ENCODE assay signal across 26 cellular contexts in the genomic region with DNA sequence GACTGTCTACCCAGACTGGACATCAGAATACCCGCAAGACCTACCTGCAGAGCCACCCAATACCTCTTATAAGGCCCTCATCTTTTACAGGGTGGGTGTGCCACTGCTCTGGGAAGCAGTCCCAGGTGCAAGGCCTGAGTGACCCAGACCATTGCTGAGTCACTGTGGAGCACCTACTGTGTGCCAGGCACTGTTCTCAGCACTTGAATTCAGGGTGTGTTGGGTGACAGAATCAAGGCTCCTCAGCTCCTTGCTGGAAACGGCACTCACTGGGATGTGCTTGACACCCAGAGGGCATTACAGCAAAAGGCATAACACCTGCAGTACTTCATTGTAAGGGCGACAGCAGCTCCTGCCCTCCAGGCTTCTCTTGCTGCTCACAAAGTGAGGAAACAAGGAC. TPM values are rescaled to one million over a fixed set of nuclear protein-coding genes. Genes with fewer than 3 reads are reported as not detected.
DNase-seq lines count a peak whose midpoint lies in the region; ATAC-seq, FAIRE-seq and TF ChIP-seq lines count a peak whose summit lies in the region.
"Had no signal": no experiment of that assay in that cellular context is flagged by ENCODE, and none has a peak within 500 bp of the region (broad histone marks: within the 10 kb centered on the region; RNA-seq: fewer than 3 reads in every experiment).

No MANE protein-coding gene starts in this region.

- H3K79me2 ChIP-seq in K562 (ENCODE audit: control insufficient read depth, insufficient read depth, low read length) = no peaks in the 10 kb centered on the region

- no peak for TF ChIP-seq RAD21 in K562 (CRISPR knock-in tag; conservative IDR thresholded peaks at IDR 0.05 in 1 of 2, IDR thresholded peaks at IDR 0.05 in 1 of 2)

- H3K36me3 ChIP-seq in left ventricle myocardium inferior (no peaks in the 10 kb centered on the region), K562 (ENCODE audit: control insufficient read depth, insufficient read depth, low read length) (no peaks in the 10 kb centered on the region), psoas muscle (ENCODE audit: insufficient read depth in 1 of 2, low read depth in 1 of 2) (no peaks in the 10 kb centered on the region)
- H3K36me3 ChIP-seq: SJSA1 had no signal

- no peak overlapping the region for H3K4me2 ChIP-seq in K562 (ENCODE audit: insufficient read depth, low read length)

- no peak overlapping the region for H3K9ac ChIP-seq in K562 (ENCODE audit: insufficient read depth in 1 of 2, low read depth in 2 of 2, low read length in 2 of 2)

- H4K20me1 ChIP-seq in K562 (replicated peaks; ENCODE audit: control insufficient read depth, insufficient read depth, low read length) = peaks cover 5% of the 10 kb centered on the region; the same call in 1 of the 2 replicates

- WGBS in K562 (ENCODE audit: insufficient coverage, low coverage, missing lambda C conversion rate) = 2% methylated on average over 3 of the region's 3 CpGs
- WGBS in psoas muscle, 3 donors = 55 to 82% (median 76%) methylated on average over 3 of the region's 3 CpGs

- no peak for TF ChIP-seq EP300 in K562 (IDR thresholded peaks at IDR 0.05; ENCODE audit: low read length)

- in situ Hi-C loops in K562 (cut with MboI) = no loop called here

- H3K4me1 ChIP-seq in left ventricle myocardium inferior = peaks cover 67% of the 10 kb centered on the region
- peaks cover 0 to 5% of the 10 kb centered on the region in 2 experiments; a peak in 2 of 5 replicates for H3K4me1 ChIP-seq in K562 (replicated peaks in 1 of 2; ENCODE audit: control insufficient read depth in 2 of 2, insufficient read depth in 2 of 2, low read length in 2 of 2)
- H3K4me1 ChIP-seq in psoas muscle = peaks cover 55% of the 10 kb centered on the region
- H3K4me1 ChIP-seq: Caco-2, SJSA1 had no signal

- no TSS peak for BruUV-seq in K562 (replicated peaks; lab: Mats Ljungman, UMichigan)

- CTCF ChIA-PET in K562 (lab: Yijun Ruan, JAX; ENCODE audit: low intra/inter-chr PET ratio) = no interaction called here

- peak overlapping the region; percentile 63 for H3K27ac ChIP-seq in left ventricle myocardium inferior (replicated peaks)
- no peak overlapping the region for H3K27ac ChIP-seq in K562 (ENCODE audit: extremely low read depth, low read depth, low read length)
- peak overlapping the region; percentile 98 for H3K27ac ChIP-seq in psoas muscle
- H3K27ac ChIP-seq: C4-2B, SJSA1 had no signal

- H3K9me3 ChIP-seq in left ventricle myocardium inferior (replicated peaks) (peaks cover 18% of the 10 kb centered on the region), K562 (replicated peaks; ENCODE audit: control insufficient read depth, insufficient read depth, low read depth, low read length) (no peaks in the 10 kb centered on the region), psoas muscle (no peaks in the 10 kb centered on the region)
- H3K9me3 ChIP-seq: SJSA1 had no signal

- DNase-seq in left ventricle myocardium inferior = no peak
- no peak for DNase-seq in Right ventricle myocardium superior
- DNase-seq in K562 (ENCODE audit: extremely low read depth in 1 of 4, low spot score in 3 of 4) = no peak
- DNase-seq in psoas muscle = no peak
- DNase-seq in T-helper 1 cell = no peak
- DNase-seq: Caco-2; CD8-positive, alpha-beta T cell; GOT3; HCEC 1CT; Karpas-422; NCI-H1092 treated with DMSO at 0.1 percent for 48 hours; NCI-H1436; NCI-H187; NCI-H2081 treated with DMSO at 0.1 percent for 48 hours; NCI-H2171; NCI-H226; NCI-H510A; NCI-H748 treated with DMSO at 0.1 percent for 48 hours; NK-92 treated with Interleukin-12 subunit alpha and Interleukin-12 subunit beta, amount 100 ng/mL, for 24 hours; PC-3 had no signal

- ATAC-seq in Right ventricle myocardium superior (ENCODE audit: poor library complexity) = no peak
- no peak for ATAC-seq in K562
- ATAC-seq in psoas muscle = no peak
- ATAC-seq in HG02759 (IDR thresholded peaks at IDR 0.05; ENCODE audit: unreplicated experiment) = no peak
- no peak for ATAC-seq in GM18861 (IDR thresholded peaks at IDR 0.05; ENCODE audit: unreplicated experiment)
- ATAC-seq: CD8-positive, alpha-beta T cell; PC-3 had no signal

- H3K4me3 ChIP-seq in left ventricle myocardium inferior (no peak overlapping the region), K562 (no peak overlapping the region), psoas muscle (no peak overlapping the region)
- H3K4me3 ChIP-seq: SJSA1 had no signal

- TF ChIP-seq POLR2A in K562 (conservative IDR thresholded peaks at IDR 0.05) = no peak

- TF ChIP-seq CTCF in left ventricle myocardium inferior (IDR thresholded peaks at IDR 0.05; ENCODE audit: borderline replicate concordance) (no peak), K562 (IDR thresholded peaks at IDR 0.05 in 2 of 3, conservative IDR thresholded peaks at IDR 0.05 in 1 of 3; ENCODE audit: insufficient read depth in 2 of 3, low read depth in 1 of 3, low read length in 3 of 3) (no peak), psoas muscle (IDR thresholded peaks at IDR 0.05) (no peak)

- no peak for FAIRE-seq in K562 (lab: Jason Lieb, UNC)
- FAIRE-seq: G401.6 had no signal

- POLR2A ChIA-PET in K562 (lab: Yijun Ruan, JAX) = interaction anchor here (1.2 kb wide), 1 partner anchor 11 kb away, joined by 4 read pairs; no protein-coding TSS in a partner anchor

- no peak overlapping the region for H2AFZ ChIP-seq in K562 (ENCODE audit: low read depth, low read length)

- H3K9me1 ChIP-seq in K562 (ENCODE audit: control insufficient read depth, insufficient read depth, low read length) = no peaks in the 10 kb centered on the region

- intact Hi-C loops in left ventricle myocardium inferior (cut with micrococcal nuclease) (no loop called here), Right ventricle myocardium superior (cut with DNase I) (no loop called here), K562 (cut with micrococcal nuclease) (no loop called here), psoas muscle (cut with DNase I) (no loop called here)

- H3K27me3 ChIP-seq in left ventricle myocardium inferior (ENCODE audit: low read depth) (peaks cover 4% of the 10 kb centered on the region), K562 (ENCODE audit: control insufficient read depth in 2 of 2, insufficient read depth in 2 of 2, low read length in 2 of 2) (peaks cover 23 to 48% of the 10 kb centered on the region in 2 experiments), psoas muscle (ENCODE audit: insufficient read depth in 3 of 3, low read length in 2 of 3) (no peaks in the 10 kb centered on the region)

TF ChIP-seq in K562, 482 proteins besides CTCF, POLR2A, EP300 and RAD21:
- no peak for TF ChIP-seq RBM17 (IDR thresholded peaks at IDR 0.05; ENCODE audit: borderline replicate concordance, low read depth, low read length)
- TF ChIP-seq NBN (IDR thresholded peaks at IDR 0.05; ENCODE audit: low read depth) = no peak
- TF ChIP-seq ZKSCAN1 (IDR thresholded peaks at IDR 0.05; ENCODE audit: low read depth, low read length) = peak; percentile 88; the same call in 1 of the 2 replicates

RNA-seq across cellular contexts. Expression of a gene that starts 7.1 kb away (rescaled TPM):
- total RNA-seq in left ventricle myocardium inferior = 98.0 TPM
- total RNA-seq in Right ventricle myocardium superior = 87.2 TPM
- total RNA-seq in K562 (2011; cell fraction: chromatin; rRNA removed; ENCODE audit: low replicate concordance) = 0.23 TPM in 1 of 2 replicates, not detected in the other
- total RNA-seq in K562 (2011; cell fraction: nucleolus; rRNA removed) = 0.26 and 0.50 TPM in 2 replicates
- total RNA-seq in K562 (2011; cell fraction: nucleoplasm; rRNA removed) = not detected in 2 replicates
- total RNA-seq in K562 (2014; rRNA removed) = 0.09 and 0.16 TPM in 2 replicates
- not detected in 2 replicates for total RNA-seq in K562 (2014; rRNA removed; fragmentation: Illumina TruSeq; extraction: Trizol)
- 0.04 TPM in 2 replicates for total RNA-seq in K562 (2015; rRNA removed; fragmentation: Illumina TruSeq; extraction: Trizol)
- 0.29 TPM in 1 of 2 replicates, not detected in the other for total RNA-seq in K562 (2021)
- polyA plus RNA-seq in K562 (2011; rRNA removed) = 0.04 and 0.12 TPM in 2 replicates
- 0.04 and 0.13 TPM in 2 replicates for polyA plus RNA-seq in K562 (2011; cell fraction: cytosol; rRNA removed)
- polyA plus RNA-seq in K562 (2011; cell fraction: nucleus; rRNA removed) = 0.10 and 0.18 TPM in 2 replicates
- 0.09 and 0.18 TPM in 2 replicates for polyA plus RNA-seq in K562 (2012)
- 0.07 and 0.10 TPM in 2 replicates for polyA plus RNA-seq in K562 (2014; fragmentation: Illumina TruSeq; extraction: Trizol)
- not detected for polyA plus RNA-seq in K562 (2014; fragmentation: Nextera tagmentation; extraction: Ambion mirVana)
- polyA plus RNA-seq in K562 (2014; rRNA removed) = 0.05 and 0.08 TPM in 2 replicates
- not detected in 2 replicates for polyA minus RNA-seq in K562 (2011; rRNA and poly(A)+ RNA removed)
- polyA minus RNA-seq in K562 (2011; cell fraction: cytosol; rRNA and poly(A)+ RNA removed) = not detected in 2 replicates
- polyA minus RNA-seq in K562 (2011; cell fraction: nucleus; rRNA and poly(A)+ RNA removed) = not detected in 2 replicates
- total RNA-seq in psoas muscle = 10 to 100 TPM; 50.0 to 81.4 (median 67.2) TPM
- 10 to 100 TPM; 14.5 to 24.3 (median 19.9) TPM for polyA plus RNA-seq in psoas muscle
- total RNA-seq: B cell; Caco-2; CD8-positive, alpha-beta T cell; SJSA1 had no signal

Comparison
In these comparisons a context has a peak if more than half of its experiments do, and no peak if none do; other contexts are left out.
1. RNA of a gene that starts 7.1 kb away (total RNA-seq): 98.0 TPM in left ventricle myocardium inferior (single experiment), 87.2 TPM in Right ventricle myocardium superior (single experiment) and 50.0 to 81.4 TPM in psoas muscle; 0.04 to 0.50 TPM in K562; every median in the first group is over 10 times any median in the second.